In genomic region chr5:175851311-175851710, GRCh38 we compare ENCODE assay signal across 9 cellular contexts. TPM values are rescaled to one million over a fixed set of nuclear protein-coding genes. Genes with fewer than 3 reads are reported as not detected.
"Had no signal": no experiment of that assay in that cellular context is flagged by ENCODE, and none has a peak within 500 bp of the region (broad histone marks: within the 10 kb centered on the region; RNA-seq: fewer than 3 reads in every experiment).

No MANE protein-coding gene starts in this region.

- H3K27ac ChIP-seq: GM23248 had no signal

- DNase-seq: GM23248, GOT3, H9, HCEC 1CT, Kasumi-1, KG1 had no signal

- H2AFZ ChIP-seq: GM23248 had no signal

- H3K4me3 ChIP-seq: GM23248 had no signal

- FAIRE-seq: HTR-8/SVneo had no signal

- H3K4me3 Mint-ChIP-seq: H9, IgD-negative memory B cell had no signal

- H3K4me1 Mint-ChIP-seq: IgD-negative memory B cell had no signal

- H3K9me3 Mint-ChIP-seq: H9 had no signal

- H3K9ac ChIP-seq: GM23248 had no signal

- H3K27ac Mint-ChIP-seq: IgD-negative memory B cell had no signal

RNA-seq across cellular contexts. Expression of gene CPLX2, which starts 20.1 kb away (rescaled TPM):
- total RNA-seq: GM23248, HT-29 had no signal
- polyA plus RNA-seq: GM23248, IgD-negative memory B cell had no signal
